In genomic region chr19:16425019-16425418, GRCh38 we compare ENCODE assay signal across 17 cellular contexts. TPM values are rescaled to one million over a fixed set of nuclear protein-coding genes. Genes with fewer than 3 reads are reported as not detected.
DNase-seq lines count a peak whose midpoint lies in the region; ATAC-seq and TF ChIP-seq lines count a peak whose summit lies in the region.
"Had no signal": no experiment of that assay in that cellular context is flagged by ENCODE, and none has a peak within 500 bp of the region (broad histone marks: within the 10 kb centered on the region; RNA-seq: fewer than 3 reads in every experiment).

No MANE protein-coding gene starts in this region.

- H3K9me3 Mint-ChIP-seq in memory B cell (no peaks in the 10 kb centered on the region), osteocyte (ENCODE audit: unreplicated experiment) (no peaks in the 10 kb centered on the region)
- H3K9me3 Mint-ChIP-seq: CD4-positive, alpha-beta memory T cell; HFFc6 had no signal

- H2AFZ ChIP-seq in Karpas-422 (ENCODE audit: low read length), result no peak overlapping the region

- H3K9me2 ChIP-seq in Karpas-422 (replicated peaks; ENCODE audit: insufficient read depth, low read length), result no peaks in the 10 kb centered on the region

- peaks cover 5% of the 10 kb centered on the region for H3K4me1 Mint-ChIP-seq in memory B cell
- no peaks in the 10 kb centered on the region for H3K4me1 Mint-ChIP-seq in osteocyte (ENCODE audit: unreplicated experiment)

- H3K27me3 Mint-ChIP-seq in memory B cell (no peaks in the 10 kb centered on the region), osteocyte (ENCODE audit: unreplicated experiment) (no peaks in the 10 kb centered on the region)
- H3K27me3 Mint-ChIP-seq: CD4-positive, alpha-beta memory T cell had no signal

- intact Hi-C loops in psoas muscle (cut with DNase I), result no loop called here

- TF ChIP-seq CTCF in osteocyte (IDR thresholded peaks at IDR 0.05) (no peak), psoas muscle (IDR thresholded peaks at IDR 0.05) (no peak)

- H3K9ac ChIP-seq in Karpas-422 (ENCODE audit: low read length), result no peak overlapping the region

- H3K4me3 ChIP-seq in Karpas-422 (ENCODE audit: low read length) (no peak overlapping the region), psoas muscle (no peak overlapping the region)
- H3K4me3 ChIP-seq: A549, HAP-1 had no signal

- ATAC-seq in memory B cell (ENCODE audit: low read depth) (no peak), psoas muscle (no peak)
- ATAC-seq: A549 had no signal

- H3K27ac ChIP-seq in Karpas-422 (ENCODE audit: low read length) (no peak overlapping the region), psoas muscle (no peak overlapping the region)
- H3K27ac ChIP-seq: A549 had no signal

- H3K4me2 ChIP-seq in Karpas-422 (ENCODE audit: low read depth, low read length, poor library complexity, severe bottlenecking), result no peak overlapping the region
- H3K4me2 ChIP-seq: A549 had no signal

- no peak overlapping the region for H3K4me3 Mint-ChIP-seq in memory B cell
- H3K4me3 Mint-ChIP-seq in osteocyte (ENCODE audit: unreplicated experiment), result no peak overlapping the region
- H3K4me3 Mint-ChIP-seq: CD4-positive, alpha-beta memory T cell; HFFc6 had no signal

- DNase-seq in Karpas-422 (peak; percentile 39), memory B cell (ENCODE audit: low spot score in 2 of 2) (no peak), osteocyte (ENCODE audit: extremely low spot score, unreplicated experiment) (peak; percentile 79), iPS-NIHi11 (ENCODE audit: low spot score) (no peak), psoas muscle (no peak)
- no peak for DNase-seq in stimulated activated CD4-positive, alpha-beta T cell treated with anti-CD3 and anti-CD28 coated beads, Interleukin-12 subunit alpha, Interleukin-12 subunit beta, amount 100 ng/mL, for 4 hours
- DNase-seq: 8988T; C1 segment of cervical spinal cord; Calu3; CD4-positive, alpha-beta memory T cell; COR-L47; DMS53; DMS79 treated with DMSO at 0.1 percent for 48 hours; GOT3; HFFc6 had no signal

- H4K20me1 ChIP-seq in Karpas-422 (ENCODE audit: insufficient read depth, low read depth, low read length), result 0 out of 2 replicates have a peak, but pooled peaks cover 3% of the 10 kb centered on the region

- H3K36me3 Mint-ChIP-seq in memory B cell (peaks cover 46% of the 10 kb centered on the region), osteocyte (ENCODE audit: unreplicated experiment) (peaks cover 39% of the 10 kb centered on the region)

- H3K27ac Mint-ChIP-seq in memory B cell (peak overlapping the region; percentile 59), osteocyte (ENCODE audit: unreplicated experiment) (no peak overlapping the region)
- H3K27ac Mint-ChIP-seq: HFFc6 had no signal

- H3K27me3 ChIP-seq in Karpas-422 (ENCODE audit: low read length) (no peaks in the 10 kb centered on the region), psoas muscle (ENCODE audit: insufficient read depth in 3 of 3, low read length in 2 of 3) (no peaks in the 10 kb centered on the region)

- H3K36me3 ChIP-seq in Karpas-422 (ENCODE audit: insufficient read depth, low read length), result peaks cover 29% of the 10 kb centered on the region
- peaks cover 0 to 82% of the 10 kb centered on the region in 2 donors for H3K36me3 ChIP-seq in psoas muscle (ENCODE audit: insufficient read depth in 1 of 2, low read depth in 1 of 2)

- H3K4me1 ChIP-seq in Karpas-422 (ENCODE audit: low read length) (no peaks in the 10 kb centered on the region), psoas muscle (no peaks in the 10 kb centered on the region)
- H3K4me1 ChIP-seq: A549, HAP-1 had no signal

- no peaks in the 10 kb centered on the region for H3K9me3 ChIP-seq in Karpas-422 (ENCODE audit: low read length)
- no peaks in the 10 kb centered on the region for H3K9me3 ChIP-seq in psoas muscle
- H3K9me3 ChIP-seq: A549, HAP-1 had no signal

- WGBS in psoas muscle, 3 donors, result 96 to 98% (median 97%) methylated on average over 16 of the region's 16 CpGs

- H3K79me2 ChIP-seq in Karpas-422 (ENCODE audit: low read length), result no peaks in the 10 kb centered on the region; the same call in 1 of the 2 replicates

RNA-seq across cellular contexts. Expression of gene EPS15L1, which starts 46.8 kb away (rescaled TPM):
- 35.9 and 65.5 TPM in 2 replicates for total RNA-seq in Karpas-422 (2014; rRNA removed; shearing (Covaris generic); ENCODE audit: low replicate concordance)
- total RNA-seq in osteocyte (47.4 and 53.1 TPM in 2 replicates), psoas muscle (100 to 1,000 TPM in 2 of 4 donors, 10 to 100 TPM in 2; 49.1 to 125 (median 86.1) TPM)
- 10 to 100 TPM; 60.7 to 80.2 (median 65.4) TPM for polyA plus RNA-seq in psoas muscle

Comparison
In these comparisons a context has a peak if more than half of its experiments do, and no peak if none do; other contexts are left out.
1. DNase-seq: peak in Karpas-422 (single experiment) and osteocyte (single experiment); none in memory B cell (0 of 2), iPS-NIHi11 (single experiment), psoas muscle (0 of 2) and stimulated activated CD4-positive, alpha-beta T cell treated with anti-CD3 and anti-CD28 coated beads, Interleukin-12 subunit alpha, Interleukin-12 subunit beta, amount 100 ng/mL, for 4 hours (single experiment).